26 cellular contexts compared by ENCODE assay signal in the genomic region with DNA sequence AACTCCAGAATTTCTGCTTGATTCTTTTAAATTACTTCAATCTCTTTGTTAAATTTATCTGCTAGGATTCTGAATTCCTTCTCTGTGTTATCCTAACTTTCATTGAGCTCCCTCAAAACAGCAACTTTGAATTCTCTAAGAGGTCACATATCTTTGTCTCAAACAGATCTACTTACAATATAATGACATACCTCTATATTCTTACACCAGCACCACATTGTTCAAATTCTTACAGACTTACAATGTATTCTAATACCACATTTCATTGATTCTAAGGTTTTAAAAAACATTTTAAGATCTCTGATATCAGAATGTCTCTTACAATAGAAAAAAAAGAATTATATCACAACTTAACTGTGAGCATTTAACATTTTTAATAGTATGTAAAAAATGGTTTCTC.
"Had no signal": no experiment of that assay in that cellular context is flagged by ENCODE, and none has a peak within 500 bp of the region (broad histone marks: within the 10 kb centered on the region; RNA-seq: fewer than 3 reads in every experiment).

No MANE protein-coding gene starts in this region.

- H2AFZ ChIP-seq: hepatocyte had no signal

- H3K36me3 ChIP-seq: colonic mucosa, gastrocnemius medialis, right lobe of liver, thoracic aorta had no signal

- H3K9me3 ChIP-seq: colonic mucosa, gastrocnemius medialis, right lobe of liver, thoracic aorta had no signal

- H3K4me2 ChIP-seq: hepatocyte had no signal

- DNase-seq: activated CD4-positive, alpha-beta memory T cell treated with anti-CD3 and anti-CD28 coated beads for 36 hours; activated CD4-positive, alpha-beta T cell treated with anti-CD3 and anti-CD28 coated beads, Interleukin-2, amount 10 ng/mL, durations not matched to agents 24 days and 14 days; activated CD4-positive, CD25-positive, alpha-beta regulatory T cell treated with anti-CD3 and anti-CD28 coated beads, Interleukin-2, amount 50 U/mL, for 72 hours; activated CD8-positive, alpha-beta memory T cell treated with anti-CD3 and anti-CD28 coated beads, Interleukin-2, amount 50 U/mL, for 4 hours; activated gamma-delta T cell treated with Interleukin-2 at 50 U/mL for 16 hours; activated naive CD4-positive, alpha-beta T cell treated with anti-CD3 and anti-CD28 coated beads, Interleukin-2, amount 50 U/mL, for 16 hours; activated T-cell treated with anti-CD3 and anti-CD28 coated beads, Interleukin-2, amount 50 U/mL, for 24 hours; amniotic stem cell; colonic mucosa; dorsolateral prefrontal cortex; effector memory CD4-positive, alpha-beta T cell; erythroblast; gastrocnemius medialis; glutamatergic neuron; left cardiac atrium; left ventricle myocardium superior; posterior cingulate gyrus; right lobe of liver; stimulated activated CD4-positive, alpha-beta T cell treated with anti-CD3 and anti-CD28 coated beads, Interleukin-12 subunit alpha, Interleukin-12 subunit beta, amount 100 ng/mL, for 4 hours; stimulated activated CD4-positive, alpha-beta T cell treated with anti-CD3 and anti-CD28 coated beads, Interleukin-4, amount 100 ng/mL, for 1 hour; stimulated activated naive CD8-positive, alpha-beta T cell treated with anti-CD3 and anti-CD28 coated beads, Interleukin-15, Interleukin-2, amounts not matched to agents 100 U/mL and 50 U/mL, for 24 hours; T-helper 9 cell had no signal

- ATAC-seq: activated T-helper 17 cell treated with anti-CD3 and anti-CD28 coated beads, Interleukin-2, amount 50 U/mL, for 72 hours; gastrocnemius medialis; left cardiac atrium; left ventricle myocardium superior; right lobe of liver; stimulated activated naive CD8-positive, alpha-beta T cell treated with anti-CD3 and anti-CD28 coated beads, Interleukin-15, Interleukin-2, amounts not matched to agents 100 U/mL and 50 U/mL, for 24 hours had no signal

- H3K4me3 ChIP-seq: colonic mucosa, dorsolateral prefrontal cortex, gastrocnemius medialis, hepatocyte, right lobe of liver, skin epidermis, thoracic aorta had no signal

- H3K27ac ChIP-seq: colonic mucosa, dorsolateral prefrontal cortex, gastrocnemius medialis, hepatocyte, right lobe of liver, skin epidermis, thoracic aorta had no signal

- H3K79me2 ChIP-seq: hepatocyte had no signal

- H3K27me3 ChIP-seq: colonic mucosa, dorsolateral prefrontal cortex, gastrocnemius medialis, hepatocyte, right lobe of liver had no signal

- H3K4me1 ChIP-seq: colonic mucosa, gastrocnemius medialis, right lobe of liver had no signal
